In the genomic region with DNA sequence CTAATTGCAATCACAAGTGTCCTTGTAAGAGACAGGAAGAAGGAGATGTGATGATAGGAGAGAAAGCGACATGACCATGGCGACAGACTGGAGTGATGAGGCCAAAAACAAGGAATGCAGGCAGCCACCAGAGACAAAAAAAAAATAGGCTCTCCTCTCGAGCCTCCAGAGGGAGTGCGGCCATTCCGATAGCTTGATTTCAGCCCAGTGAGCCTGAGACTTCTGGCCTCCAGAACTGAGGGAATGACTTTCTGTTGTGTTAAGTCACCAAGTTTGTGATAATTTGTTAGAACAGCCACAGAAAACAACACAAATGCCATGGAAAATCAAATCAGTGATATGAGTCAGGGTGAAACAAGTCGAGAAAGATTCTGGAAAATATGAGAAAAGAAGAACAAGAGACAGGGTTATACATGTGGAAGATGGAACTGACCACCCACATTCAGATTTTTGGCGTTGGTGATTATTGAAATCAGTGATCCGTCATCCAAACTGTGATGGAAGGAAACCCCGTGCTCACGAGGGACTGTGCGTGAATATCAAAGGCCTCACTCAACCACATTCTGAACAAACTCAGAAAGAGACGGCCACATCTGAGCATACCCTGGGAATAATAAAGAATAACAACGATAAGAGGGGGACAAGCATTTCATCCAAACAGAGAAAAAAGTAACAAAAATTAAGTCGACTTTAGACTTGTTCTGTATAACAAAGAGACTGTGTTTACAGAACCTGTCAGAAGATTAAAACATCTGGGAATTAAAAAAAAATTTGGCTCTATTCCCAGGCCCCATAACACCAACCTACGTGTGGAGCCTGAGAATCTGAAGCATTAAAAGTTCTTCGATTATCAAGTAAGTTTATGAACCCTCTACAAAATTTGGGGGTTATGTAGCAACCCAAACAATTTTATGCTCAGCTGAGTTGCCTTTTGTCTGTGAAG, we compare ENCODE assay signal across 22 cellular contexts.
DNase-seq lines count a peak whose midpoint lies in the region; ATAC-seq and TF ChIP-seq lines count a peak whose summit lies in the region.
"Had no signal": no experiment of that assay in that cellular context is flagged by ENCODE, and none has a peak within 500 bp of the region (broad histone marks: within the 10 kb centered on the region; RNA-seq: fewer than 3 reads in every experiment).

No MANE protein-coding gene starts in this region.

- CTCF ChIA-PET in WTC11 (lab: Charles Lee) = interaction anchor here (0.8 kb wide), 1 partner anchor 10 kb away, joined by 3 read pairs; no protein-coding TSS in a partner anchor

- H3K79me1 ChIP-seq in mesenchymal stem cell (replicated peaks; ENCODE audit: low read length, poor library complexity, severe bottlenecking) = no peaks in the 10 kb centered on the region

- 92% methylated on average over 14 of the region's 16 CpGs for WGBS in mesenchymal stem cell
- 54 to 62% methylated on average over 16 of the region's 16 CpGs for WGBS in testis, 2 donors

- H3K4me2 ChIP-seq in mesenchymal stem cell (ENCODE audit: low read length, poor library complexity, severe bottlenecking) = no peak overlapping the region
- H3K4me2 ChIP-seq: PC-9 had no signal

- H2BK120ac ChIP-seq in mesenchymal stem cell (ENCODE audit: low read depth, low read length) = no peak overlapping the region

- TF ChIP-seq POLR2A in testis (IDR thresholded peaks at IDR 0.05) = no peak

- H3K4me3 Mint-ChIP-seq in WTC11 (no peak overlapping the region), natural killer cell (no peak overlapping the region)
- H3K4me3 Mint-ChIP-seq: activated CD4-positive, alpha-beta memory T cell treated with anti-CD3 and anti-CD28 coated beads, Interleukin-2, amount 10 ng/mL, durations not matched to agents 7 days and 5 days; activated T-cell treated with anti-CD3 and anti-CD28 coated beads, Interleukin-2, amount 50 U/mL, for 24 hours; stimulated activated effector memory CD8-positive, alpha-beta T cell treated with anti-CD3 and anti-CD28 coated beads, Interleukin-12 subunit alpha, Interleukin-12 subunit beta, amount 100 ng/mL, for 72 hours; T-helper 2 cell treated with Interferon-gamma antibody and Interleukin-4, amounts not matched to agents 5 μg/mL and 100 μg/mL, for 36 hours had no signal

- H3K36me3 Mint-ChIP-seq in WTC11 = no peaks in the 10 kb centered on the region
- no peaks in the 10 kb centered on the region for H3K36me3 Mint-ChIP-seq in natural killer cell
- H3K36me3 Mint-ChIP-seq: stimulated activated effector memory CD8-positive, alpha-beta T cell treated with anti-CD3 and anti-CD28 coated beads, Interleukin-12 subunit alpha, Interleukin-12 subunit beta, amount 100 ng/mL, for 72 hours had no signal

- ATAC-seq in WTC11 (no peak), HG02588 (IDR thresholded peaks at IDR 0.05; ENCODE audit: unreplicated experiment) (no peak), natural killer cell (no peak), GM18502 (IDR thresholded peaks at IDR 0.05; ENCODE audit: poor library complexity, unreplicated experiment) (no peak)
- ATAC-seq: stimulated activated effector memory CD8-positive, alpha-beta T cell treated with anti-CD3 and anti-CD28 coated beads, Interleukin-12 subunit alpha, Interleukin-12 subunit beta, amount 100 ng/mL, for 72 hours had no signal

- H3K27me3 ChIP-seq in mesenchymal stem cell (ENCODE audit: control insufficient read depth in 1 of 2, insufficient read depth in 1 of 2, low read length in 2 of 2) = no peaks in the 10 kb centered on the region
- H3K27me3 ChIP-seq in testis = no peaks in the 10 kb centered on the region

- POLR2A ChIA-PET in WTC11 (lab: Charles Lee) = interaction anchor here (0.7 kb wide), 1 partner anchor 62 kb away, joined by 3 read pairs; no protein-coding TSS in a partner anchor

- intact Hi-C loops in testis (cut with DNase I; ENCODE audit: low total_unique reads) = no loop called here
- intact Hi-C loops in natural killer cell (cut with micrococcal nuclease) = no loop called here

- no peak overlapping the region for H4K91ac ChIP-seq in mesenchymal stem cell (ENCODE audit: low read length)

- H3K9ac ChIP-seq in mesenchymal stem cell (ENCODE audit: low read length) = peak overlapping the region; percentile 15

- H2BK15ac ChIP-seq in mesenchymal stem cell (ENCODE audit: low read depth, poor library complexity, severe bottlenecking) = no peak overlapping the region

- H3K9me3 Mint-ChIP-seq in WTC11 = 0 out of 2 replicates have a peak, but pooled peaks cover 3% of the 10 kb centered on the region
- H3K9me3 Mint-ChIP-seq in natural killer cell = no peaks in the 10 kb centered on the region
- H3K9me3 Mint-ChIP-seq: activated CD4-positive, alpha-beta memory T cell treated with anti-CD3 and anti-CD28 coated beads, Interleukin-2, amount 10 ng/mL, durations not matched to agents 7 days and 5 days; activated T-cell treated with anti-CD3 and anti-CD28 coated beads, Interleukin-2, amount 50 U/mL, for 24 hours; stimulated activated effector memory CD8-positive, alpha-beta T cell treated with anti-CD3 and anti-CD28 coated beads, Interleukin-12 subunit alpha, Interleukin-12 subunit beta, amount 100 ng/mL, for 72 hours; T-helper 2 cell treated with Interferon-gamma antibody and Interleukin-4, amounts not matched to agents 5 μg/mL and 100 μg/mL, for 36 hours had no signal

- H2BK5ac ChIP-seq in mesenchymal stem cell (ENCODE audit: low read depth, low read length, poor library complexity, severe bottlenecking) = no peak overlapping the region

- H2BK12ac ChIP-seq in mesenchymal stem cell (ENCODE audit: low read length in 2 of 2) = no peak overlapping the region

- H3K4me3 ChIP-seq in mesenchymal stem cell (ENCODE audit: insufficient read depth in 1 of 2, low read depth in 1 of 2, low read length in 2 of 2) (no peak overlapping the region), testis (no peak overlapping the region)
- H3K4me3 ChIP-seq: PC-9 had no signal

- H3K27ac ChIP-seq in mesenchymal stem cell (ENCODE audit: low read length, poor library complexity, severe bottlenecking) (no peak overlapping the region), testis (peak overlapping the region; percentile 0 to 60)
- H3K27ac ChIP-seq: C4-2B, PC-9 had no signal

- H3K4me1 ChIP-seq in mesenchymal stem cell (ENCODE audit: control insufficient read depth, insufficient read depth, low read depth, low read length) (no peaks in the 10 kb centered on the region), testis (peaks cover 24% of the 10 kb centered on the region)

- no peak overlapping the region for H3K14ac ChIP-seq in mesenchymal stem cell (ENCODE audit: low read length in 2 of 2)

- no peaks in the 10 kb centered on the region for H3K9me3 ChIP-seq in mesenchymal stem cell (ENCODE audit: control insufficient read depth, low read length)
- no peaks in the 10 kb centered on the region for H3K9me3 ChIP-seq in testis

- TF ChIP-seq CTCF in WTC11 (IDR thresholded peaks at IDR 0.05) (no peak), testis (IDR thresholded peaks at IDR 0.05) (no peak), natural killer cell (IDR thresholded peaks at IDR 0.05) (no peak)

- 0 out of 2 replicates have a peak overlapping the region, but pooled peaks have one; percentile 58 for H3K27ac Mint-ChIP-seq in WTC11
- no peak overlapping the region for H3K27ac Mint-ChIP-seq in natural killer cell
- H3K27ac Mint-ChIP-seq: activated CD4-positive, alpha-beta memory T cell treated with anti-CD3 and anti-CD28 coated beads, Interleukin-2, amount 10 ng/mL, durations not matched to agents 7 days and 5 days; activated T-cell treated with anti-CD3 and anti-CD28 coated beads, Interleukin-2, amount 50 U/mL, for 24 hours; stimulated activated effector memory CD8-positive, alpha-beta T cell treated with anti-CD3 and anti-CD28 coated beads, Interleukin-12 subunit alpha, Interleukin-12 subunit beta, amount 100 ng/mL, for 72 hours; T-helper 2 cell treated with Interferon-gamma antibody and Interleukin-4, amounts not matched to agents 5 μg/mL and 100 μg/mL, for 36 hours had no signal

- H3K4ac ChIP-seq in mesenchymal stem cell (ENCODE audit: low read depth in 1 of 2, low read length in 2 of 2) = no peak overlapping the region

- no peak overlapping the region for H3K23ac ChIP-seq in mesenchymal stem cell (ENCODE audit: low read length in 2 of 2)

- H3K18ac ChIP-seq in mesenchymal stem cell (ENCODE audit: low read depth in 1 of 2, low read length in 2 of 2) = no peak overlapping the region

- DNase-seq in NCI-H2171 treated with DMSO at 0.1 percent for 48 hours (lab: John Stamatoyannopoulos, UW) = peak; percentile 47
- no peak for DNase-seq in NCI-H2171 (lab: John Stamatoyannopoulos, UW)
- DNase-seq in WTC11 (ENCODE audit: low spot score) = no peak
- no peak for DNase-seq in mesenchymal stem cell
- no peak for DNase-seq in testis
- DNase-seq in natural killer cell = no peak
- DNase-seq: activated CD4-positive, alpha-beta memory T cell treated with anti-CD3 and anti-CD28 coated beads, Interleukin-2, amount 10 ng/mL, durations not matched to agents 7 days and 5 days; activated naive CD4-positive, alpha-beta T cell treated with Interleukin-2 at 50 U/mL for 16 hours; activated T-cell treated with anti-CD3 and anti-CD28 coated beads, Interleukin-2, amount 50 U/mL, for 24 hours; foreskin melanocyte; kidney glomerular epithelial cell; midbrain; NCI-H1417 treated with DMSO at 0.1 percent for 48 hours; NCI-H774; PC-9; stimulated activated CD4-positive, alpha-beta T cell treated with anti-CD3 and anti-CD28 coated beads, Interleukin-15, amount 100 ng/mL, for 24 hours; trophoblast cell had no signal

- H3K27me3 Mint-ChIP-seq in WTC11 (ENCODE audit: low read depth) (no peaks in the 10 kb centered on the region), natural killer cell (ENCODE audit: low read depth in 2 of 2) (peaks cover 0 to 5% of the 10 kb centered on the region in 2 donors)
- H3K27me3 Mint-ChIP-seq: activated T-cell treated with anti-CD3 and anti-CD28 coated beads, Interleukin-2, amount 50 U/mL, for 24 hours had no signal

- H3K36me3 ChIP-seq in mesenchymal stem cell (ENCODE audit: control insufficient read depth in 1 of 2, insufficient read depth in 2 of 2, low read depth in 1 of 2, low read length in 2 of 2) = no peaks in the 10 kb centered on the region
- no peaks in the 10 kb centered on the region for H3K36me3 ChIP-seq in testis (ENCODE audit: low read depth, missing control alignments)

- H2AK5ac ChIP-seq in mesenchymal stem cell (ENCODE audit: low read length, severe bottlenecking) = no peak overlapping the region

- no peak overlapping the region for H2AFZ ChIP-seq in mesenchymal stem cell (ENCODE audit: low read depth, low read length)
- H2AFZ ChIP-seq: PC-9 had no signal

- H3K4me1 Mint-ChIP-seq in WTC11 (peaks cover 23% of the 10 kb centered on the region), natural killer cell (no peaks in the 10 kb centered on the region)
- H3K4me1 Mint-ChIP-seq: activated CD4-positive, alpha-beta memory T cell treated with anti-CD3 and anti-CD28 coated beads, Interleukin-2, amount 10 ng/mL, durations not matched to agents 7 days and 5 days; stimulated activated effector memory CD8-positive, alpha-beta T cell treated with anti-CD3 and anti-CD28 coated beads, Interleukin-12 subunit alpha, Interleukin-12 subunit beta, amount 100 ng/mL, for 72 hours had no signal

- H4K8ac ChIP-seq in mesenchymal stem cell (ENCODE audit: low read length) = no peak overlapping the region

TF ChIP-seq in WTC11, 78 proteins besides CTCF, POLR2A, EP300 and RAD21 (continues in another document):
- TF ChIP-seq OVOL2 (CRISPR knock-in tag; IDR thresholded peaks at IDR 0.05; ENCODE audit: borderline replicate concordance) = no peak
- no peak for TF ChIP-seq KAT7 (CRISPR knock-in tag; IDR thresholded peaks at IDR 0.05; ENCODE audit: borderline replicate concordance)
